14 cellular contexts compared by ENCODE assay signal in genomic region chr7:51033722-51034530, GRCh38.
DNase-seq lines count a peak whose midpoint lies in the region; ATAC-seq, FAIRE-seq and TF ChIP-seq lines count a peak whose summit lies in the region.
"Had no signal": no experiment of that assay in that cellular context is flagged by ENCODE, and none has a peak within 500 bp of the region (broad histone marks: within the 10 kb centered on the region; RNA-seq: fewer than 3 reads in every experiment).

No MANE protein-coding gene starts in this region.

- H3K9me3 ChIP-seq in NT2/D1 (ENCODE audit: insufficient read depth, low read length), result peaks cover 7% of the 10 kb centered on the region; the same call in 1 of the 2 replicates
- H3K9me3 ChIP-seq in pancreas, result no peaks in the 10 kb centered on the region
- H3K9me3 ChIP-seq: mucosa of descending colon had no signal

- H3K4me3 ChIP-seq in NT2/D1 (ENCODE audit: insufficient read length, low read depth), result no peak overlapping the region
- no peak overlapping the region for H3K4me3 ChIP-seq in pancreas
- H3K4me3 ChIP-seq: mucosa of descending colon had no signal

- H3K4me1 ChIP-seq in NT2/D1 (ENCODE audit: insufficient read depth, insufficient read length), result peaks cover 6% of the 10 kb centered on the region
- H3K4me1 ChIP-seq in foreskin keratinocyte, result no peaks in the 10 kb centered on the region
- H3K4me1 ChIP-seq in pancreas, result peaks cover 41 to 75% (median 50%) of the 10 kb centered on the region in 3 donors

- ATAC-seq in foreskin keratinocyte, result peak; percentile 11
- peak in 3 of 4 donors; percentile 2 to 20 (median 15) for ATAC-seq in pancreas

- H3K27ac ChIP-seq in 22Rv1, result peak overlapping the region; percentile 37; the same call in 1 of the 2 replicates
- no peak overlapping the region for H3K27ac ChIP-seq in foreskin keratinocyte
- H3K27ac ChIP-seq in pancreas, result peak overlapping the region; percentile 61 to 73 (median 70)

- H3K36me3 ChIP-seq in NT2/D1 (ENCODE audit: insufficient read depth, insufficient read length, low read length), result peaks cover under 1% of the 10 kb centered on the region
- no peaks in the 10 kb centered on the region for H3K36me3 ChIP-seq in pancreas

- no peak for FAIRE-seq in pancreas (lab: Jason Lieb, UNC)

- DNase-seq in NT2/D1 (ENCODE audit: low read depth, low spot score), result no peak
- DNase-seq in foreskin keratinocyte, result no peak
- no peak for DNase-seq in pancreas
- DNase-seq in activated CD8-positive, alpha-beta memory T cell treated with anti-CD3 and anti-CD28 coated beads, Interleukin-2, amount 50 U/mL, for 4 hours, result no peak
- no peak for DNase-seq in DMS114 treated with DMSO at 0.1 percent for 48 hours (lab: John Stamatoyannopoulos, UW; ENCODE audit: unreplicated experiment)
- DNase-seq in activated CD4-positive, alpha-beta T cell treated with anti-CD3 and anti-CD28 coated beads for 48 hours, result no peak
- DNase-seq in cerebellar nuclear complex (lab: John Stamatoyannopoulos, UW), result no peak
- DNase-seq: activated B cell treated with CpG ODN at 0.5 μM for 24 hours; activated naive CD8-positive, alpha-beta T cell treated with anti-CD3 and anti-CD28 coated beads for 36 hours; mucosa of descending colon; NCI-H1048; OCI-M1; SW 1271 had no signal

- H3K9ac ChIP-seq in NT2/D1 (ENCODE audit: insufficient read length, low read depth), result peak overlapping the region; percentile 18

- TF ChIP-seq CTCF in 22Rv1 (IDR thresholded peaks at IDR 0.05) (no peak), foreskin keratinocyte (conservative IDR thresholded peaks at IDR 0.05) (no peak), pancreas (IDR thresholded peaks at IDR 0.05) (no peak)

- intact Hi-C loops in pancreas (cut with DNase I), result no loop called here

- H3K27me3 ChIP-seq in NT2/D1 (ENCODE audit: insufficient read depth, insufficient read length), result no peaks in the 10 kb centered on the region
- peaks cover 8% of the 10 kb centered on the region for H3K27me3 ChIP-seq in foreskin keratinocyte
- H3K27me3 ChIP-seq in pancreas, result no peaks in the 10 kb centered on the region

- 30 to 32% methylated on average over 8 of the region's 8 CpGs for WGBS in pancreas, 2 donors
